ENCODE assay signal across 8 cellular contexts in the genomic region with DNA sequence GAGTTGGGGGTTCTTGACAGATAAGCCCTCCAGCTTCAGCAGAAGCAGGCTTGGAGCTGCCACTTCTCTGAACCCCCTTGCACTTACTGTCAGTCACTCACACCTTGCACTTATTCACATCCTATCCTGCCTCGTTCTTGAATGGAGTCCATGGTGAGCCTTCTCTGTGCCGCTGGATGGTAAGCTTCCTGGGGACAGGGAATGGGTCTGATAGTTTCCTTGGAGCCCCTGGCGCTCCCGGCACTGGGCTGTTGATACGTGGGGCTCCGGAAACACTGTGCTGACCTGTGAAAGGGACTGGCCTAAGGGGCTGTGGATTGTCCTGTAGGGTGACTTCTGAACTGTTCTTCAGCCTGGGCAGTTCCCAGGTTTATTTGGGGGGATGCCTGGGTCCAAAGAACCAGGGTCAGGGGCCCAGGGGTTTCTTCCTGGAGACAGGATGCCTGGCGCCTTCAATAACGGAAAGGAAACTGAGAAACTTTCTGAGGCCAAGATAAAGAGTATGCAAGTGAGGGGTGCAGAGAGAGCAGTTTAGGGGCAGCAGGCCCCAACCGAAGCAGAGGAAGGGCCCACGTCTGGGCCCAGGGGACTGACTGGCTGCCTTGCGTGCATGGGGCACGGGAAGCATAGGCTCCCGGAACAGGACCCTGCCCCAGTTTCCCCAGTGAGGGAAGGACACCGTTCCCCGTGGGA. TPM values are rescaled to one million over a fixed set of nuclear protein-coding genes. Genes with fewer than 3 reads are reported as not detected.
DNase-seq lines count a peak whose midpoint lies in the region; ATAC-seq and TF ChIP-seq lines count a peak whose summit lies in the region.

No MANE protein-coding gene starts in this region.

- intact Hi-C loops in esophagus squamous epithelium (cut with DNase I): no loop called here

- DNase-seq in DMS79 treated with DMSO at 0.1 percent for 48 hours (lab: John Stamatoyannopoulos, UW) (peak; percentile 66), DMS79 (lab: John Stamatoyannopoulos, UW) (no peak), esophagus squamous epithelium (lab: John Stamatoyannopoulos, UW) (no peak), globus pallidus (ENCODE audit: low spot score) (no peak)
- DNase-seq in stimulated activated CD4-positive, alpha-beta T cell treated with anti-CD3 and anti-CD28 coated beads, Interleukin-4, amount 100 ng/mL, for 1 hour: no peak

- 24 to 43% methylated on average over 10 to 12 of the region's 15 CpGs for WGBS in esophagus squamous epithelium, 2 donors

- H3K4me3 ChIP-seq in esophagus squamous epithelium (peak overlapping the region; percentile 47 to 90 (median 58)), rectal smooth muscle tissue (ENCODE audit: low read length) (peak overlapping the region; percentile 93)

- H3K27me3 ChIP-seq in esophagus squamous epithelium (peaks cover 0 to 45% (median 0%) of the 10 kb centered on the region in 4 donors), rectal smooth muscle tissue (ENCODE audit: control insufficient read depth, insufficient read depth, low read length) (no peaks in the 10 kb centered on the region)

- H3K36me3 ChIP-seq in esophagus squamous epithelium (no peaks in the 10 kb centered on the region), rectal smooth muscle tissue (ENCODE audit: control insufficient read depth, insufficient read depth, low read length) (no peaks in the 10 kb centered on the region)

- H3K9me3 ChIP-seq in esophagus squamous epithelium: no peaks in the 10 kb centered on the region

- no peak for TF ChIP-seq CTCF in esophagus squamous epithelium (IDR thresholded peaks at IDR 0.05)

- ATAC-seq in HG02870 (IDR thresholded peaks at IDR 0.05; ENCODE audit: unreplicated experiment) (peak; percentile 28), SK-N-SH treated with all-trans-retinoic acid at 6 μM for 48 hours (peak; percentile 37)

- H3K27ac ChIP-seq in esophagus squamous epithelium: peak overlapping the region; percentile 69 to 91 (median 86)
- peak overlapping the region; percentile 80 for H3K27ac ChIP-seq in rectal smooth muscle tissue (ENCODE audit: low read depth, low read length)

- H3K4me1 ChIP-seq in esophagus squamous epithelium (peaks cover 23 to 99% (median 63%) of the 10 kb centered on the region in 3 donors), rectal smooth muscle tissue (ENCODE audit: control insufficient read depth, insufficient read depth, low read length) (peaks cover 29% of the 10 kb centered on the region)

- TF ChIP-seq POLR2A in esophagus squamous epithelium (IDR thresholded peaks at IDR 0.05): no peak

- peak overlapping the region; percentile 38 for H3K9ac ChIP-seq in rectal smooth muscle tissue (ENCODE audit: low read length)

TF ChIP-seq in SK-N-SH treated with all-trans-retinoic acid at 6 μM for 48 hours, 23 proteins besides CTCF, POLR2A, EP300 and RAD21:
- TF ChIP-seq ARNTL (CRISPR knock-in tag; IDR thresholded peaks at IDR 0.05; ENCODE audit: borderline replicate concordance, low read depth) (no peak), ZFP3 (CRISPR knock-in tag; IDR thresholded peaks at IDR 0.05) (no peak), ESRRG (CRISPR knock-in tag; IDR thresholded peaks at IDR 0.05) (no peak), ZNF565 (CRISPR knock-in tag; conservative IDR thresholded peaks at IDR 0.05; ENCODE audit: low read depth) (no peak)
- TF ChIP-seq, protein P1, sequence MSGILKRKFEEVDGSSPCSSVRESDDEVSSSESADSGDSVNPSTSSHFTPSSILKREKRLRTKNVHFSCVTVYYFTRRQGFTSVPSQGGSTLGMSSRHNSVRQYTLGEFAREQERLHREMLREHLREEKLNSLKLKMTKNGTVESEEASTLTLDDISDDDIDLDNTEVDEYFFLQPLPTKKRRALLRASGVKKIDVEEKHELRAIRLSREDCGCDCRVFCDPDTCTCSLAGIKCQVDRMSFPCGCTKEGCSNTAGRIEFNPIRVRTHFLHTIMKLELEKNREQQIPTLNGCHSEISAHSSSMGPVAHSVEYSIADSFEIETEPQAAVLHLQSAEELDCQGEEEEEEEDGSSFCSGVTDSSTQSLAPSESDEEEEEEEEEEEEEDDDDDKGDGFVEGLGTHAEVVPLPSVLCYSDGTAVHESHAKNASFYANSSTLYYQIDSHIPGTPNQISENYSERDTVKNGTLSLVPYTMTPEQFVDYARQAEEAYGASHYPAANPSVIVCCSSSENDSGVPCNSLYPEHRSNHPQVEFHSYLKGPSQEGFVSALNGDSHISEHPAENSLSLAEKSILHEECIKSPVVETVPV (CRISPR knock-in tag; IDR thresholded peaks at IDR 0.05): no peak

RNA-seq across cellular contexts. Expression of a gene that starts 0.7 kb away (rescaled TPM):
- 100 to 1,000 TPM in 1 of 4 donors, 10 to 100 TPM in 3; 31.0 to 110 (median 51.2) TPM for total RNA-seq in esophagus squamous epithelium

RNA-seq across cellular contexts. Expression of a gene that starts 50.9 kb away (rescaled TPM):
- total RNA-seq in esophagus squamous epithelium: 10 to 100 TPM; 12.0 to 25.7 (median 14.9) TPM
